In the genomic region with DNA sequence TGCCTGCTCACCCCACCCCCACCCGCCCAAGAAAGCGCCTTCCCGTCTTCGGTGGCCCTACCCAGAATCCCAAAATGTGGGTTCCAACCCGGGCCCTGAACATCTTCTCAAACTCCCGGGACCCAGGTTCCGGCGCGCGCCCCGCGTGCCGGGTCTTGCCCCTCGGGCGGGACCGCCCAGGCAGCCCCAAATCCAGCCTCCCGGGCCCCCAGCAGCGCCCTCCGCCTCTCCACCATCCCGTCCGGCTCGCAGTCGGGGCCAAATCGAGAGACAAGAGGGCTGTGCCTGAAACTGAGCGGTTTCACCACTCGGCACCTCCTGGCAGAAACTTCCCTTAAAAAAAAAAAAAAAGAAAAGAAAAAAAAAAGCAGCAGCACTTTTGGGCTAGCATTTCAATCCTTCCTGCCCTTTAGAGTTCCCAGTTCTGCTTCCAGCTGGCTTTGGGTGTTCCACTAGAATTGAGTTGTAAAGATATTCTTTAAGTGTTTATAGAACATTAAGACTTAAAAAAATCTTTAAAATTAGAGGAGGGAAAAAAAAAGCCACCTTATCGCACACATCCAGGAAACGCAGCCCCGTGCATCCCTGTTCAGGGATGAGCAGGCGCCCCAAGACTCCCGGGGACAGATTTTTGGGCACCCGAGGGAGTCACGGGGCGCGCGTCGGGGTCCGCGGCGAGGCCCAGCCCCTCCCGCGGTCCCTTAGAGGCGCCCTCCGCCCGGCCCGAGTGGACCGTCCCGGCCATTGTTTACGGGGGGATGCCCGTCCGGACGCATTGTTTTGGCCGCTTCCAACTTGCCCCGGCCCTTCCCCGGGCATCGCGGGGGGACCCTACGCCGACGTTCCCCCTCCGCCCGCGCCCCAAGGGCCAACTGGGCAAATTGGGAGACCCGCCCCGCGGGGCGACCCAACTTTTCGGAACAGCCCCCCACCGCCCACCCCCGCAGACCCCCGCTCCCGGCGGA, we compare ENCODE assay signal across 8 cellular contexts. TPM values are rescaled to one million over a fixed set of nuclear protein-coding genes. Genes with fewer than 3 reads are reported as not detected.
A peak's percentile ranks its signal among the peaks of the same experiment; 100 is the strongest.
DNase-seq lines count a peak whose midpoint lies in the region; ATAC-seq and TF ChIP-seq lines count a peak whose summit lies in the region.
"Not testable (repeated sequence)": the region's sequence is repeated elsewhere in the genome, so short reads cannot be mapped to it uniquely, and the experiment has no call there.

No MANE protein-coding gene starts in this region.

- not testable (repeated sequence) for H3K27me3 Mint-ChIP-seq in CD4-positive, alpha-beta memory T cell; IgD-negative memory B cell

- CTCF ChIA-PET in CD4-positive, alpha-beta memory T cell (lab: Charles Lee; ENCODE audit: partially characterized antibody), result interaction anchor here (1.1 to 2.2 kb wide), 6 partner anchors 10 to 279 kb away, joined by 3 to 10 read pairs (median 4); no protein-coding TSS in a partner anchor

- TF ChIP-seq CTCF in mucosa of descending colon (IDR thresholded peaks at IDR 0.05), result not testable (repeated sequence)

- peak overlapping the region; percentile 93 to 100 (median 98) for H3K27ac Mint-ChIP-seq in CD4-positive, alpha-beta memory T cell
- H3K27ac Mint-ChIP-seq in IgD-negative memory B cell, result peak overlapping the region; percentile 97 to 98 (median 97)
- H3K27ac Mint-ChIP-seq in activated naive CD4-positive, alpha-beta T cell treated with anti-CD3 and anti-CD28 coated beads, Interleukin-2, amount 50 U/mL, for 72 hours, result peak overlapping the region; percentile 99 to 100

- H3K4me1 ChIP-seq in CD4-positive, alpha-beta memory T cell (ENCODE audit: insufficient read depth, low read length), result peaks cover 42% of the 10 kb centered on the region
- H3K4me1 ChIP-seq in mucosa of descending colon (ENCODE audit: low read depth), result peaks cover 12% of the 10 kb centered on the region

- H3K36me3 Mint-ChIP-seq in CD4-positive, alpha-beta memory T cell, result peaks cover 0 to 19% of the 10 kb centered on the region in 2 donors
- not testable (repeated sequence) for H3K36me3 Mint-ChIP-seq in IgD-negative memory B cell
- peaks cover 16 to 28% of the 10 kb centered on the region in 2 donors for H3K36me3 Mint-ChIP-seq in activated naive CD4-positive, alpha-beta T cell treated with anti-CD3 and anti-CD28 coated beads, Interleukin-2, amount 50 U/mL, for 72 hours

- H3K9me3 ChIP-seq in CD4-positive, alpha-beta memory T cell (ENCODE audit: control insufficient read depth in 1 of 2, low read length in 2 of 2); mucosa of descending colon: not testable (repeated sequence)

- H3K27ac ChIP-seq in CD4-positive, alpha-beta memory T cell (ENCODE audit: low read depth, low read length), result peak overlapping the region; percentile 86

- H3K36me3 ChIP-seq in CD4-positive, alpha-beta memory T cell (ENCODE audit: insufficient read depth, low read length); mucosa of descending colon (ENCODE audit: low read depth): not testable (repeated sequence)

- POLR2A ChIA-PET in CD4-positive, alpha-beta memory T cell (lab: Charles Lee; ENCODE audit: partially characterized antibody), result interaction anchor here (0.8 to 9.6 kb wide), 16 partner anchors 12 to 339 kb away, joined by 3 to 198 read pairs (median 8); no protein-coding TSS in a partner anchor

- peak overlapping the region; percentile 38 to 58 for H3K4me3 ChIP-seq in CD4-positive, alpha-beta memory T cell (ENCODE audit: low read length in 2 of 2)
- H3K4me3 ChIP-seq in mucosa of descending colon, result peak overlapping the region; percentile 84

- H3K9me3 Mint-ChIP-seq in CD4-positive, alpha-beta memory T cell; IgD-negative memory B cell; activated naive CD4-positive, alpha-beta T cell treated with anti-CD3 and anti-CD28 coated beads, Interleukin-2, amount 50 U/mL, for 72 hours: not testable (repeated sequence)

- not testable (repeated sequence) for H3K27me3 ChIP-seq in CD4-positive, alpha-beta memory T cell (ENCODE audit: insufficient read depth, low read length)

- intact Hi-C loops in CD4-positive, alpha-beta memory T cell (cut with micrococcal nuclease); mucosa of descending colon (cut with DNase I, micrococcal nuclease): not testable (repeated sequence)

- DNase-seq in CD4-positive, alpha-beta memory T cell, result peak; percentile 52 to 66 (median 58)
- DNase-seq in T-helper 1 cell, result peak in 3 of 5 donors; percentile 38 to 71 (median 46)
- DNase-seq in activated naive CD4-positive, alpha-beta T cell treated with anti-CD3 and anti-CD28 coated beads, Interleukin-2, amount 50 U/mL, for 72 hours (ENCODE audit: low spot score in 2 of 2), result peak; percentile 51 to 75
- peak; percentile 62 for DNase-seq in fibroblast of peridontal ligament (ENCODE audit: extremely low read depth)
- DNase-seq in mucosa of descending colon, result peak; percentile 57 to 83 (median 78)
- DNase-seq in stimulated activated CD8-positive, alpha-beta memory T cell treated with anti-CD3 and anti-CD28 coated beads, Interleukin-4, amount 100 ng/mL, for 48 hours, result peak; percentile 76

- H3K4me3 Mint-ChIP-seq in CD4-positive, alpha-beta memory T cell, result peak overlapping the region; percentile 84 to 98 (median 96)
- peak overlapping the region; percentile 95 to 98 (median 97) for H3K4me3 Mint-ChIP-seq in IgD-negative memory B cell

- peaks cover 30 to 69% (median 43%) of the 10 kb centered on the region in 4 donors for H3K4me1 Mint-ChIP-seq in CD4-positive, alpha-beta memory T cell
- H3K4me1 Mint-ChIP-seq in IgD-negative memory B cell, result peaks cover 17 to 33% (median 33%) of the 10 kb centered on the region in 3 donors

- ATAC-seq in GM21529 (IDR thresholded peaks at IDR 0.05; ENCODE audit: unreplicated experiment), result peak; percentile 32
- peak in 1 of 2 donors; percentile 1 for ATAC-seq in activated naive CD4-positive, alpha-beta T cell treated with anti-CD3 and anti-CD28 coated beads, Interleukin-2, amount 50 U/mL, for 72 hours
- ATAC-seq in mucosa of descending colon, result not testable (repeated sequence)

RNA-seq across cellular contexts. Expression of a gene that starts 0.9 kb away (rescaled TPM):
- total RNA-seq in CD4-positive, alpha-beta memory T cell, result 100 to 1,000 TPM; 100 to 111 TPM
- 10 to 100 TPM; 11.6 to 28.6 TPM for polyA plus RNA-seq in CD4-positive, alpha-beta memory T cell
- polyA plus RNA-seq in IgD-negative memory B cell, result 29.9 TPM
- 10 to 100 TPM; 58.6 to 62.0 TPM for total RNA-seq in activated naive CD4-positive, alpha-beta T cell treated with anti-CD3 and anti-CD28 coated beads, Interleukin-2, amount 50 U/mL, for 72 hours
- total RNA-seq in mucosa of descending colon, result 10 to 100 TPM; 38.9 to 79.8 (median 78.2) TPM
